1 cellular context compared by ENCODE assay signal in genomic region chr12:108119974-108120862, GRCh38.
A peak's percentile ranks its signal among the peaks of the same experiment; 100 is the strongest.
TF ChIP-seq lines count a peak whose summit lies in the region.

No MANE protein-coding gene starts in this region.

TF ChIP-seq in K562, 482 proteins besides CTCF, POLR2A, EP300 and RAD21 (continued from another document and continues in another):
- TF ChIP-seq RREB1 (CRISPR knock-in tag; IDR thresholded peaks at IDR 0.05) (peak; percentile 31; the same call in 1 of the 2 replicates), ZNF41 (CRISPR knock-in tag; conservative IDR thresholded peaks at IDR 0.05) (no peak), MLX (CRISPR knock-in tag; conservative IDR thresholded peaks at IDR 0.05) (no peak), TCFL5 (CRISPR knock-in tag; conservative IDR thresholded peaks at IDR 0.05) (no peak), MAZ (CRISPR knock-in tag; conservative IDR thresholded peaks at IDR 0.05 in 1 of 2, IDR thresholded peaks at IDR 0.05 in 1 of 2) (0 out of 4 replicates have a peak, but pooled peaks of 1 of the 2 experiments have one; percentile 32), ZNF165 (CRISPR knock-in tag; IDR thresholded peaks at IDR 0.05; ENCODE audit: borderline replicate concordance) (no peak), NKRF (IDR thresholded peaks at IDR 0.05; ENCODE audit: borderline replicate concordance) (no peak), ZC3H8 (IDR thresholded peaks at IDR 0.05) (no peak), ARID2 (IDR thresholded peaks at IDR 0.05) (no peak), RCOR1 (IDR thresholded peaks at IDR 0.05; ENCODE audit: borderline replicate concordance in 1 of 2, low read depth in 2 of 2, low read length in 2 of 2) (no peak), PCBP2 (IDR thresholded peaks at IDR 0.05; ENCODE audit: low read depth, low read length, poor library complexity, severe bottlenecking) (no peak), MGA (IDR thresholded peaks at IDR 0.05) (peak; percentile 62), ZNF740 (CRISPR knock-in tag; IDR thresholded peaks at IDR 0.05) (no peak), ZNF740 (tag; IDR thresholded peaks at IDR 0.05) (0 out of 4 replicates have a peak, but pooled peaks of 1 of the 2 experiments have one; percentile 25), ZNF589 (CRISPR knock-in tag; IDR thresholded peaks at IDR 0.05; ENCODE audit: low read depth) (peak; percentile 33; the same call in 1 of the 2 replicates), DLX4 (CRISPR knock-in tag; IDR thresholded peaks at IDR 0.05) (no peak), RBFOX2 (IDR thresholded peaks at IDR 0.05; ENCODE audit: low read depth, low read length) (no peak), MAX (CRISPR knock-in tag; IDR thresholded peaks at IDR 0.05) (no peak), HIVEP1 (CRISPR knock-in tag; IDR thresholded peaks at IDR 0.05) (peak; percentile 71; the same call in 1 of the 2 replicates), PRDM10 (IDR thresholded peaks at IDR 0.05; ENCODE audit: partially characterized antibody) (no peak), ZNF124 (CRISPR knock-in tag; IDR thresholded peaks at IDR 0.05) (no peak)
